9 cellular contexts compared by ENCODE assay signal in the genomic region with DNA sequence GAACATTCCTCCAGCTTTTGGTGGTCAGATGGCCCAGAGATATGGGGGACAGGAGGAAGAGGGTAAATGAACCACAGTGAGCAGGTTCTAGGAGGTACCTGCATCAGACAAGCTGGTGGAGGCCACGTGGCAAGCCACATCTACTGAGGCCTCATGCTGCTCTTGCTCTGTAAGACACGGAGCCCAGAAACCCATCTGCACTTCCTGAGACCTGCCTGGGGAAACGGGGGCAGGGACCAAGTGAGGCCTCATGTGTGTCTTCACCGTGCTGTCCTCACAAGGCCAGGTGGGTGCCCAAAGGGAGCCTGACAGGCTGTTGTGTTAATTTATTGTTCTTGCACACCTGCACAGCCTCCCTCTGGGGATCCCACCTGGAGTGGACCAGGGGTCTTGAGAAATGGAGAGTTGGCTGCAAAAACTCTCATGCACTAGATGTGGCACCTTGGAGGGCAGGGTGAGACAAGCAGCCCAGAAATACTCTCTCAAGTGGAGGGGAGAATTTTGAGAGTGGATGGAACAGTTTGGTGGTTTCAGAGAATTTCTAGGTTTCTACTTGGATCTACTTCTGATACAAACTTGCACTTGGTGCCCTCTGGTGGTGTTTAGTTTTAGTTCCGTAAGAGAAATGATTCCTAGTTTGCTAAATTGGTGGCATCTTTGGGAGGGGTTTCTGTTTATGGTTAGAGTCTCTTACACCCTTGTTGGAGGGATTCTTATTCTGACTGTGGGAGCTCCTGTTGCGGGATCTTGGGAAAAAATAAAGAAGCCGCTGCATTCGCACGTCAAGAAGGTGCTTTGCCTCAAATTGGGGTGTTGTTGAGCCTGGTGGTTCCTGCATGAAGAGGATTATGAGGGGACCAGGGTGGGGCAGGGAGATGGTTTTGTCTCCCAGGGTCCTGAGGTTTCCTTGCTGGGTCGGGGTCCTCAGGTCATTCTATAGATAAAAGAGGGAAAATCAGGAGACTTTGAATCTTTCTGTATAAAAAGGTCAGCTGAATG. TPM values are rescaled to one million over a fixed set of nuclear protein-coding genes. Genes with fewer than 3 reads are reported as not detected.
DNase-seq lines count a peak whose midpoint lies in the region; ATAC-seq, FAIRE-seq and TF ChIP-seq lines count a peak whose summit lies in the region.
"Had no signal": no experiment of that assay in that cellular context is flagged by ENCODE, and none has a peak within 500 bp of the region (broad histone marks: within the 10 kb centered on the region; RNA-seq: fewer than 3 reads in every experiment).

No MANE protein-coding gene starts in this region.

- H3K9me1 ChIP-seq in endothelial cell of umbilical vein (replicated peaks; ENCODE audit: control insufficient read depth, extremely low read depth, insufficient read depth, low read length) = no peaks in the 10 kb centered on the region

- H3K27ac Mint-ChIP-seq in neural crest cell (ENCODE audit: unreplicated experiment) = no peak overlapping the region
- H3K27ac Mint-ChIP-seq in stimulated activated memory B cell treated with anti-CD40 and anti-IgM and Interleukin-4, amounts not matched to agents 10 μg/mL and 1 μg/mL and 100 μg/mL, for 72 hours = no peak overlapping the region
- no peak overlapping the region for H3K27ac Mint-ChIP-seq in activated T-cell treated with anti-CD3 and anti-CD28 coated beads, Interleukin-2, amount 50 U/mL, for 24 hours
- H3K27ac Mint-ChIP-seq: naive thymus-derived CD4-positive, alpha-beta T cell had no signal

- no peak overlapping the region for H3K9ac ChIP-seq in HCT116 (ENCODE audit: low read length)
- no peak overlapping the region for H3K9ac ChIP-seq in endothelial cell of umbilical vein (replicated peaks; ENCODE audit: extremely low read depth, insufficient read depth, low read length)

- BruUV-seq in HCT116 (replicated peaks; lab: Mats Ljungman, UMichigan) (no TSS peak), endothelial cell of umbilical vein (replicated peaks; lab: Mats Ljungman, UMichigan) (no TSS peak)

- dilution Hi-C loops in endothelial cell of umbilical vein (cut with MboI; ENCODE audit: extremely low pct_ligation_motif_present, low sequenced_read_pairs) = no loop called here

- peak; percentile 40 to 80 (median 63); a peak in 5 of 6 replicates for TF ChIP-seq CTCF in HCT116 (IDR thresholded peaks at IDR 0.05 in 2 of 3, conservative IDR thresholded peaks at IDR 0.05 in 1 of 3; ENCODE audit: borderline replicate concordance in 1 of 3, insufficient read depth in 1 of 3, low read depth in 2 of 3, low read length in 2 of 3)
- TF ChIP-seq CTCF in endothelial cell of umbilical vein (IDR thresholded peaks at IDR 0.05; ENCODE audit: extremely low read depth in 1 of 2, insufficient read depth in 1 of 2, low read depth in 1 of 2, low read length in 2 of 2) = peak; percentile 23 to 43
- TF ChIP-seq CTCF in neural crest cell (conservative IDR thresholded peaks at IDR 0.05) = peak; percentile 77

- RAD21 ChIA-PET in HCT116 (lab: Charles Lee; ENCODE audit: low non-redundant PET in 1 of 2, low total read pairs in 2 of 2, uncharacterized antibody in 2 of 2, unreplicated experiment in 2 of 2) = interaction anchor here (1.4 to 2.0 kb wide), 2 partner anchors 238 to 239 kb away, joined by 5 to 23 read pairs; no protein-coding TSS in a partner anchor

- POLR2A ChIA-PET in HCT116 (lab: Charles Lee) (no interaction called here), endothelial cell of umbilical vein (lab: Charles Lee) (interaction anchor here (1.9 kb wide), 1 partner anchor 238 kb away, joined by 5 read pairs; no protein-coding TSS in a partner anchor)

- DNase-seq in DMS153 (lab: John Stamatoyannopoulos, UW) (peak; percentile 2), HCT116 (ENCODE audit: low read depth, low spot score) (peak; percentile 54), RKO (ENCODE audit: low spot score) (peak; percentile 70), endothelial cell of umbilical vein (ENCODE audit: low read depth, low spot score) (peak; percentile 66), neural crest cell (ENCODE audit: low read depth, low spot score) (peak; percentile 26), OCI-M2 (lab: John Stamatoyannopoulos, UW; ENCODE audit: unreplicated experiment) (no peak)
- DNase-seq in activated T-cell treated with anti-CD3 and anti-CD28 coated beads, Interleukin-2, amount 50 U/mL, for 24 hours = no peak

- ATAC-seq in HCT116 = peak; percentile 48; the same call in 1 of the 2 replicates
- no peak for ATAC-seq in stimulated activated memory B cell treated with anti-CD40 and anti-IgM and Interleukin-4, amounts not matched to agents 10 μg/mL and 1 μg/mL and 100 μg/mL, for 72 hours
- ATAC-seq: naive thymus-derived CD4-positive, alpha-beta T cell had no signal

- no peaks in the 10 kb centered on the region for H3K9me3 ChIP-seq in HCT116 (ENCODE audit: control insufficient read depth in 1 of 2, insufficient read depth in 1 of 2, low read depth in 1 of 2, low read length in 2 of 2)
- H3K9me3 ChIP-seq in endothelial cell of umbilical vein (replicated peaks; ENCODE audit: control insufficient read depth, insufficient read depth, low read length) = no peaks in the 10 kb centered on the region

- H3K4me1 ChIP-seq in HCT116 (ENCODE audit: control insufficient read depth in 1 of 2, insufficient read depth in 2 of 2, low read length in 2 of 2) (no peaks in the 10 kb centered on the region), endothelial cell of umbilical vein (ENCODE audit: control insufficient read depth, extremely low read depth, insufficient read depth, low read length) (peaks cover 8% of the 10 kb centered on the region)

- H3K27ac ChIP-seq in HCT116 (ENCODE audit: low read depth, low read length) = no peak overlapping the region
- H3K27ac ChIP-seq in endothelial cell of umbilical vein (ENCODE audit: insufficient read depth, low read depth, low read length) = no peak overlapping the region

- no peaks in the 10 kb centered on the region for H3K9me2 ChIP-seq in HCT116 (ENCODE audit: insufficient read depth)

- H3K36me3 ChIP-seq in HCT116 (ENCODE audit: control insufficient read depth in 1 of 2, insufficient read depth in 2 of 2, low read length in 2 of 2) (no peaks in the 10 kb centered on the region), endothelial cell of umbilical vein (ENCODE audit: control insufficient read depth in 2 of 2, extremely low read depth in 1 of 2, insufficient read depth in 2 of 2, low read length in 2 of 2) (no peaks in the 10 kb centered on the region)

- H3K4me3 Mint-ChIP-seq in neural crest cell = no peak overlapping the region
- H3K4me3 Mint-ChIP-seq in stimulated activated memory B cell treated with anti-CD40 and anti-IgM and Interleukin-4, amounts not matched to agents 10 μg/mL and 1 μg/mL and 100 μg/mL, for 72 hours = no peak overlapping the region
- H3K4me3 Mint-ChIP-seq in activated T-cell treated with anti-CD3 and anti-CD28 coated beads, Interleukin-2, amount 50 U/mL, for 24 hours = no peak overlapping the region
- H3K4me3 Mint-ChIP-seq: naive thymus-derived CD4-positive, alpha-beta T cell had no signal

- peak; percentile 70 for TF ChIP-seq RAD21 in HCT116 (IDR thresholded peaks at IDR 0.05; ENCODE audit: low read depth)

- H3K79me2 ChIP-seq in HCT116 (ENCODE audit: insufficient read depth, low read length) = no peaks in the 10 kb centered on the region
- H3K79me2 ChIP-seq in endothelial cell of umbilical vein (ENCODE audit: control insufficient read depth, insufficient read depth, low read length) = no peaks in the 10 kb centered on the region

- H3K4me3 ChIP-seq in HCT116 (replicated peaks in 1 of 2; ENCODE audit: low read depth in 1 of 2, low read length in 2 of 2) = no peak overlapping the region
- H3K4me3 ChIP-seq in endothelial cell of umbilical vein (replicated peaks in 1 of 3; ENCODE audit: insufficient read depth in 1 of 3, low read depth in 1 of 3, low read length in 3 of 3) = no peak overlapping the region

- peaks cover 36% of the 10 kb centered on the region for H3K27me3 Mint-ChIP-seq in neural crest cell (ENCODE audit: low read depth)
- H3K27me3 Mint-ChIP-seq in stimulated activated memory B cell treated with anti-CD40 and anti-IgM and Interleukin-4, amounts not matched to agents 10 μg/mL and 1 μg/mL and 100 μg/mL, for 72 hours = peaks cover 38% of the 10 kb centered on the region
- H3K27me3 Mint-ChIP-seq in activated T-cell treated with anti-CD3 and anti-CD28 coated beads, Interleukin-2, amount 50 U/mL, for 24 hours = peaks cover 19% of the 10 kb centered on the region

- H3K36me3 Mint-ChIP-seq in neural crest cell (ENCODE audit: low read depth) = no peaks in the 10 kb centered on the region
- no peaks in the 10 kb centered on the region for H3K36me3 Mint-ChIP-seq in stimulated activated memory B cell treated with anti-CD40 and anti-IgM and Interleukin-4, amounts not matched to agents 10 μg/mL and 1 μg/mL and 100 μg/mL, for 72 hours
- H3K36me3 Mint-ChIP-seq in activated T-cell treated with anti-CD3 and anti-CD28 coated beads, Interleukin-2, amount 50 U/mL, for 24 hours (ENCODE audit: low read depth) = no peaks in the 10 kb centered on the region
- H3K36me3 Mint-ChIP-seq: naive thymus-derived CD4-positive, alpha-beta T cell had no signal

- no peaks in the 10 kb centered on the region for H3K9me3 Mint-ChIP-seq in neural crest cell
- H3K9me3 Mint-ChIP-seq in stimulated activated memory B cell treated with anti-CD40 and anti-IgM and Interleukin-4, amounts not matched to agents 10 μg/mL and 1 μg/mL and 100 μg/mL, for 72 hours = no peaks in the 10 kb centered on the region
- H3K9me3 Mint-ChIP-seq in activated T-cell treated with anti-CD3 and anti-CD28 coated beads, Interleukin-2, amount 50 U/mL, for 24 hours = no peaks in the 10 kb centered on the region
- H3K9me3 Mint-ChIP-seq: naive thymus-derived CD4-positive, alpha-beta T cell had no signal

- no peaks in the 10 kb centered on the region for H3K4me1 Mint-ChIP-seq in neural crest cell
- H3K4me1 Mint-ChIP-seq in stimulated activated memory B cell treated with anti-CD40 and anti-IgM and Interleukin-4, amounts not matched to agents 10 μg/mL and 1 μg/mL and 100 μg/mL, for 72 hours = no peaks in the 10 kb centered on the region
- peaks cover 4% of the 10 kb centered on the region for H3K4me1 Mint-ChIP-seq in activated T-cell treated with anti-CD3 and anti-CD28 coated beads, Interleukin-2, amount 50 U/mL, for 24 hours (ENCODE audit: low read depth)

- H3K4me2 ChIP-seq in HCT116 (ENCODE audit: low read length) (no peak overlapping the region), endothelial cell of umbilical vein (ENCODE audit: insufficient read depth, low read length) (no peak overlapping the region)

- H2AFZ ChIP-seq in HCT116 (ENCODE audit: low read depth, low read length, poor library complexity, severe bottlenecking) (no peak overlapping the region), endothelial cell of umbilical vein (ENCODE audit: low read depth, low read length) (no peak overlapping the region)

- peaks cover 41% of the 10 kb centered on the region for H3K27me3 ChIP-seq in HCT116 (ENCODE audit: insufficient read depth, low read length)
- peaks cover 8% of the 10 kb centered on the region in 2 experiments for H3K27me3 ChIP-seq in endothelial cell of umbilical vein (ENCODE audit: control insufficient read depth in 2 of 2, insufficient read depth in 2 of 2, low read length in 2 of 2)

- intact Hi-C loops in HCT116 (cut with micrococcal nuclease) (loop anchor here (1.0 to 5.0 kb wide), 3 partner anchors 81 to 208 kb away; no protein-coding TSS in a partner anchor), endothelial cell of umbilical vein (cut with micrococcal nuclease) (loop anchor here (1.0 to 10.0 kb wide), 4 partner anchors 60 to 1756 kb away; partner anchors contain the start of gene IRX5)

- no peaks in the 10 kb centered on the region for H4K20me1 ChIP-seq in HCT116 (ENCODE audit: insufficient read depth)
- no peaks in the 10 kb centered on the region for H4K20me1 ChIP-seq in endothelial cell of umbilical vein (replicated peaks; ENCODE audit: control insufficient read depth, extremely low read depth, insufficient read depth, low read length)

- CTCF ChIA-PET in HCT116 (lab: Charles Lee) (interaction anchor here (0.6 to 6.2 kb wide), 3 partner anchors 208 to 238 kb away, joined by 3 to 135 read pairs (median 14); no protein-coding TSS in a partner anchor), endothelial cell of umbilical vein (lab: Charles Lee) (interaction anchor here (0.9 to 18.0 kb wide), 16 partner anchors 14 to 240 kb away, joined by 3 to 408 read pairs (median 8); no protein-coding TSS in a partner anchor)

- FAIRE-seq in endothelial cell of umbilical vein (lab: Jason Lieb, UNC) = peak; percentile 94

- TF ChIP-seq POLR2A in HCT116 (IDR thresholded peaks at IDR 0.05; ENCODE audit: borderline replicate concordance, extremely low read depth, insufficient read depth, insufficient read length) (no peak), endothelial cell of umbilical vein (IDR thresholded peaks at IDR 0.05; ENCODE audit: low read depth, low read length) (no peak)

RNA-seq across cellular contexts. Expression of gene SLC6A2, which starts 47.5 kb away (rescaled TPM):
- total RNA-seq in HCT116 (2021; ENCODE audit: unreplicated experiment) (not detected), endothelial cell of umbilical vein (not detected in 2 replicates), neural crest cell (not detected in 2 replicates)
- not detected in 2 replicates for polyA plus RNA-seq in HCT116 (2012)
- polyA plus RNA-seq in endothelial cell of umbilical vein = not detected in 2 replicates
- polyA plus RNA-seq in endothelial cell of umbilical vein (2011; cell fraction: cytosol; rRNA removed) = not detected in 2 replicates
- polyA plus RNA-seq in endothelial cell of umbilical vein (2011; cell fraction: nucleus; rRNA removed) = not detected in 2 replicates
- not detected in 2 replicates for polyA plus RNA-seq in endothelial cell of umbilical vein (2012)
- not detected in 2 replicates for polyA minus RNA-seq in endothelial cell of umbilical vein
- not detected for polyA minus RNA-seq in endothelial cell of umbilical vein (2011; cell fraction: cytosol; rRNA and poly(A)+ RNA removed)
- polyA minus RNA-seq in endothelial cell of umbilical vein (2011; cell fraction: nucleus; rRNA and poly(A)+ RNA removed) = not detected in 2 replicates
- total RNA-seq: naive thymus-derived CD4-positive, alpha-beta T cell had no signal
- polyA plus RNA-seq: naive thymus-derived CD4-positive, alpha-beta T cell had no signal

Comparison
In these comparisons a context has a peak if more than half of its experiments do, and no peak if none do; other contexts are left out.
1. DNase-seq: peak in DMS153 (single experiment), HCT116 (single experiment), RKO (single experiment), endothelial cell of umbilical vein (single experiment) and neural crest cell (single experiment); none in OCI-M2 (single experiment) and activated T-cell treated with anti-CD3 and anti-CD28 coated beads, Interleukin-2, amount 50 U/mL, for 24 hours (single experiment).
2. Peak in every context shown above with its lines, with median percentiles within 50 percentile points of each other: CTCF ChIP-seq.